ENCODE assay signal across 9 cellular contexts in the genomic region with DNA sequence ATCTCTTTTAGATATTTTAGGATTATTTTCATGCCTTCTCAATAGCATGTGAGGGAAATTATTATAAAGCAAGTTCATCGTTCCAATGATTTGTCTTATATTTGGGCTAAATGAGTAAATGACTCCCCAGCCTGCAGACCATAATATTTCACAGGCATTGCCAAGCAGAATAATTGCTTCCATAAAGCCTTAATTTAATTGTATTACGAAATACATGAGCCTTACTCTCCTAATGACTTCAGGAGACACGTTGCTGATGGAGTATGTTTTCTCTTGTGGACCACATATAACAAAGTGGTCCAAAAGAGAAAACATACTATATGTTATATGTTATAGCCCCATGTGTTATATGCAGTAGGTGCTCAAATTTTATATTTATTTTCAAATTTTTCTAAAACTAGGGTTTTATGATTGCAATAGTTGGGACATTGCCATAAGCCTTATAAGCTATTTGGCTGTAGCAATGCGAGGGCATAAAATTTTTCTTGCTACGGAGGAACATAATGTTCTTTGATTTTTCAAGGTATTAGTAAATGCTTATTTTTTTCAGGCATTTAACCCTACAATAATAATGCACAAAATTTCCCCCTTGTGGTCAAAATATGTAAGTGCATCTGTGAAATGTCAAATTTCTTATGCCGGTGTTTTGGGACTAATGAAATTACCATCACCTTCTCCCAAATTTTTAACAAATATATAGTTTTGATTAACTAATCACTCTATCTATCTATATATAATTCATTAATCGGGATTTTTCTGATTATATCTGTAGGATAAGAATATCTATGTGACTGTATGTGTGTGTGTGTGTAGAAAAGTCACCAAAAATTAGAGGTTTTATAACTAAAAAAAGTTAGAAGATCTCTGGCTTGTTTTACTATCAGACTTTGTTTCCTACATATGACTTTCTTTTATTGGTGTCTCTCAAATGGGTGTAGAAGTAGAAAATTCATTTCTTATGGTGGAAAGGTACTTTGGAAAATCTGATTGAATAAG.
DNase-seq lines count a peak whose midpoint lies in the region; ATAC-seq, FAIRE-seq and TF ChIP-seq lines count a peak whose summit lies in the region.
"Had no signal": no experiment of that assay in that cellular context is flagged by ENCODE, and none has a peak within 500 bp of the region (broad histone marks: within the 10 kb centered on the region; RNA-seq: fewer than 3 reads in every experiment).

No MANE protein-coding gene starts in this region.

- DNase-seq in AG04449 (ENCODE audit: low read depth, low spot score) (no peak), GM19239 (ENCODE audit: insufficient read length, low spot score) (peak; percentile 4), RWPE2 (ENCODE audit: low spot score) (no peak), germinal center (ENCODE audit: low spot score) (peak; percentile 5), coronary artery (ENCODE audit: low spot score) (no peak)
- DNase-seq in stimulated activated CD4-positive, alpha-beta T cell treated with anti-CD3 and anti-CD28 coated beads, Interleukin-4, amount 100 ng/mL, for 24 hours = no peak

- H3K4me3 ChIP-seq in AG04449 (ENCODE audit: low read depth, low read length) = no peak overlapping the region
- H3K4me3 ChIP-seq in RWPE2 (ENCODE audit: severe bottlenecking) = no peak overlapping the region
- no peak overlapping the region for H3K4me3 ChIP-seq in coronary artery
- H3K4me3 ChIP-seq: gastroesophageal sphincter had no signal

- H3K9me3 ChIP-seq in RWPE2 (ENCODE audit: severe bottlenecking) = no peaks in the 10 kb centered on the region
- H3K9me3 ChIP-seq: gastroesophageal sphincter had no signal

- CTCF ChIA-PET in AG04449 (lab: Yijun Ruan, JAX) = interaction anchor here (0.8 to 7.0 kb wide), 15 partner anchors 9 to 164 kb away, joined by 3 to 73 read pairs (median 12); partner anchors contain the start of gene TMPRSS11D

- H3K27ac ChIP-seq in RWPE2 (ENCODE audit: poor library complexity, severe bottlenecking) = no peak overlapping the region
- H3K27ac ChIP-seq in coronary artery = no peak overlapping the region
- H3K27ac ChIP-seq: gastroesophageal sphincter had no signal

- no peak for ATAC-seq in RWPE2 (ENCODE audit: low read depth)
- ATAC-seq in GM21717 (IDR thresholded peaks at IDR 0.05; ENCODE audit: unreplicated experiment) = no peak
- ATAC-seq in GM19452 (IDR thresholded peaks at IDR 0.05; ENCODE audit: unreplicated experiment) = no peak
- ATAC-seq: gastroesophageal sphincter had no signal

- no peak for FAIRE-seq in GM19239 (lab: Jason Lieb, UNC)

- H3K27me3 ChIP-seq in RWPE2 (ENCODE audit: insufficient read depth, poor library complexity, severe bottlenecking) = no peaks in the 10 kb centered on the region
- H3K27me3 ChIP-seq: gastroesophageal sphincter had no signal

- no peaks in the 10 kb centered on the region for H3K4me1 ChIP-seq in RWPE2 (ENCODE audit: insufficient read depth, poor library complexity, severe bottlenecking)
- H3K4me1 ChIP-seq: gastroesophageal sphincter had no signal

- no peaks in the 10 kb centered on the region for H3K36me3 ChIP-seq in RWPE2 (ENCODE audit: low read depth)
- H3K36me3 ChIP-seq: gastroesophageal sphincter had no signal

- TF ChIP-seq CTCF in AG04449 (IDR thresholded peaks at IDR 0.05; ENCODE audit: insufficient read depth, low read length, missing control alignments) (peak; percentile 24), RWPE2 (IDR thresholded peaks at IDR 0.05; ENCODE audit: poor library complexity, severe bottlenecking) (peak; percentile 84), coronary artery (IDR thresholded peaks at IDR 0.05) (no peak)

- POLR2A ChIA-PET in AG04449 (lab: Yijun Ruan, JAX) = interaction anchor here (0.7 kb wide), 1 partner anchor 11 kb away, joined by 3 read pairs; no protein-coding TSS in a partner anchor

Comparison
In these comparisons a context has a peak if more than half of its experiments do, and no peak if none do; other contexts are left out.
1. DNase-seq: peak in GM19239 (single experiment) and germinal center (single experiment); none in AG04449 (single experiment), RWPE2 (single experiment), coronary artery (single experiment) and stimulated activated CD4-positive, alpha-beta T cell treated with anti-CD3 and anti-CD28 coated beads, Interleukin-4, amount 100 ng/mL, for 24 hours (single experiment).